Comparison of ENCODE assay signal across 18 cellular contexts in genomic region chr5:103889500-103890209, GRCh38.
DNase-seq lines count a peak whose midpoint lies in the region; ATAC-seq, FAIRE-seq and TF ChIP-seq lines count a peak whose summit lies in the region.
"Had no signal": no experiment of that assay in that cellular context is flagged by ENCODE, and none has a peak within 500 bp of the region (broad histone marks: within the 10 kb centered on the region; RNA-seq: fewer than 3 reads in every experiment).

No MANE protein-coding gene starts in this region.

- no TSS peak for BruUV-seq in GM12878 (replicated peaks; lab: Mats Ljungman, UMichigan)

- FAIRE-seq in GM12878 (lab: Jason Lieb, UNC): no peak
- FAIRE-seq: urothelium cell line had no signal

- WGBS in GM12878 (ENCODE audit: insufficient coverage, insufficient replicate concordance, low lambda C conversion rate, missing lambda C conversion rate): 5% methylated on average over 2 of the region's 2 CpGs
- 56 to 70% methylated on average over 2 of the region's 2 CpGs for WGBS in heart right ventricle, 2 donors

- H3K4me3 ChIP-seq in GM12878 (no peak overlapping the region), heart right ventricle (no peak overlapping the region)
- H3K4me3 ChIP-seq: cardiac muscle cell, gastroesophageal sphincter, MG63 had no signal

- H2AFZ ChIP-seq in GM12878 (ENCODE audit: control insufficient read depth, low read depth, low read length): no peak overlapping the region

- H3K27me3 ChIP-seq in GM12878 (replicated peaks in 1 of 2; ENCODE audit: control insufficient read depth in 2 of 2, insufficient read depth in 2 of 2, low read length in 1 of 2) (no peaks in the 10 kb centered on the region), heart right ventricle (no peaks in the 10 kb centered on the region)
- H3K27me3 ChIP-seq: cardiac muscle cell, gastroesophageal sphincter, MG63 had no signal

- no peak for TF ChIP-seq RAD21 in GM12878 (IDR thresholded peaks at IDR 0.05; ENCODE audit: insufficient read depth, low read depth, low read length)

- no peaks in the 10 kb centered on the region for H3K9me3 ChIP-seq in GM12878 (replicated peaks; ENCODE audit: control insufficient read depth, insufficient read depth, low read length)
- H3K9me3 ChIP-seq in heart right ventricle: no peaks in the 10 kb centered on the region
- H3K9me3 ChIP-seq: gastroesophageal sphincter, MG63 had no signal

- H3K27ac ChIP-seq in GM12878 (ENCODE audit: control insufficient read depth, insufficient read depth) (no peak overlapping the region), heart right ventricle (no peak overlapping the region)
- H3K27ac ChIP-seq: cardiac muscle cell, gastroesophageal sphincter had no signal

- no peak overlapping the region for H3K9ac ChIP-seq in GM12878 (ENCODE audit: control insufficient read depth, insufficient read depth, low read length)

- H4K20me1 ChIP-seq in GM12878 (ENCODE audit: control insufficient read depth, insufficient read depth): no peaks in the 10 kb centered on the region

- intact Hi-C loops in GM12878 (cut with micrococcal nuclease; ENCODE audit: unreplicated experiment): no loop called here
- intact Hi-C loops in heart right ventricle (cut with DNase I): no loop called here

- TF ChIP-seq CTCF in GM12878 (IDR thresholded peaks at IDR 0.05 in 2 of 3, conservative IDR thresholded peaks at IDR 0.05 in 1 of 3; ENCODE audit: control insufficient read depth in 2 of 3, extremely low read depth in 1 of 3, insufficient read depth in 1 of 3, low read depth in 3 of 3, low read length in 3 of 3) (no peak), heart right ventricle (IDR thresholded peaks at IDR 0.05) (no peak)

- no peak for TF ChIP-seq EP300 in GM12878 (IDR thresholded peaks at IDR 0.05; ENCODE audit: borderline replicate concordance in 1 of 2, control insufficient read depth in 1 of 2, low read depth in 2 of 2, low read length in 2 of 2)

- ATAC-seq in GM19463 (IDR thresholded peaks at IDR 0.05; ENCODE audit: unreplicated experiment) (peak; percentile 83), HG03039 (IDR thresholded peaks at IDR 0.05; ENCODE audit: unreplicated experiment) (peak; percentile 65), GM12878 (peak; percentile 98), heart right ventricle (no peak)
- ATAC-seq: gastroesophageal sphincter; stimulated activated naive B cell treated with anti-CD40 and anti-IgM and Interleukin-4, amounts not matched to agents 10 μg/mL and 1 μg/mL and 100 μg/mL, for 72 hours had no signal

- no peak overlapping the region for H3K4me2 ChIP-seq in GM12878 (ENCODE audit: control insufficient read depth, insufficient read depth)

- TF ChIP-seq POLR2A in GM12878 (IDR thresholded peaks at IDR 0.05; ENCODE audit: low read depth, low read length): no peak

- CTCF ChIA-PET in GM12878 (lab: Yijun Ruan, JAX): interaction anchor here (0.7 to 2.0 kb wide), 11 partner anchors 9 to 398 kb away, joined by 3 to 7 read pairs (median 3); no protein-coding TSS in a partner anchor

- no peaks in the 10 kb centered on the region for H3K79me2 ChIP-seq in GM12878 (ENCODE audit: control insufficient read depth, insufficient read depth, low read length)

- DNase-seq in ELR (ENCODE audit: low read depth) (peak; percentile 16), GM12878 (ENCODE audit: low read depth, low spot score) (peak; percentile 9), mucosa of gallbladder (ENCODE audit: low spot score) (no peak), heart right ventricle (no peak)
- no peak for DNase-seq in stimulated activated CD4-positive, alpha-beta T cell treated with anti-CD3 and anti-CD28 coated beads, Interleukin-4, amount 100 ng/mL, for 24 hours
- no peak for DNase-seq in activated naive CD4-positive, alpha-beta T cell treated with Interleukin-2 at 50 U/mL for 16 hours
- DNase-seq: activated naive CD8-positive, alpha-beta T cell treated with anti-CD3 and anti-CD28 coated beads for 36 hours; activated T-cell treated with anti-CD3 and anti-CD28 coated beads for 4 hours; GF-D8; MG63; NCI-H1930; NCI-H526 treated with DMSO at 0.1 percent for 48 hours; stimulated activated naive B cell treated with anti-CD40 and anti-IgM and Interleukin-4, amounts not matched to agents 10 μg/mL and 1 μg/mL and 100 μg/mL, for 72 hours had no signal

- in situ Hi-C loops in GM12878 (cut with MboI): no loop called here

- POLR2A ChIA-PET in GM12878 (lab: Charles Lee): interaction anchor here (1.2 to 1.6 kb wide), 3 partner anchors 20 to 39 kb away, joined by 3 to 4 read pairs (median 4); no protein-coding TSS in a partner anchor

- RAD21 ChIA-PET in GM12878 (lab: Charles Lee; ENCODE audit: unreplicated experiment): interaction anchor here (0.8 to 4.8 kb wide), 12 partner anchors 7 to 113 kb away, joined by 3 to 53 read pairs (median 3); no protein-coding TSS in a partner anchor

- SMC1A ChIA-PET in GM12878 (lab: Charles Lee; ENCODE audit: uncharacterized antibody, unreplicated experiment): interaction anchor here (0.7 to 6.2 kb wide), 15 partner anchors 7 to 336 kb away, joined by 3 to 63 read pairs (median 4); no protein-coding TSS in a partner anchor

- no peaks in the 10 kb centered on the region for H3K4me1 ChIP-seq in GM12878 (ENCODE audit: control insufficient read depth, insufficient read depth, low read length)
- no peaks in the 10 kb centered on the region for H3K4me1 ChIP-seq in heart right ventricle
- H3K4me1 ChIP-seq: gastroesophageal sphincter had no signal

- H3K36me3 ChIP-seq in GM12878 (ENCODE audit: control insufficient read depth in 2 of 2, insufficient read depth in 2 of 2, low read length in 1 of 2) (no peaks in the 10 kb centered on the region), heart right ventricle (no peaks in the 10 kb centered on the region)
- H3K36me3 ChIP-seq: cardiac muscle cell, gastroesophageal sphincter, MG63 had no signal

TF ChIP-seq in GM12878, 131 proteins besides CTCF, POLR2A, EP300 and RAD21 (continues in another document):
- TF ChIP-seq USF2 (IDR thresholded peaks at IDR 0.05; ENCODE audit: borderline replicate concordance, low read depth, low read length): no peak
- no peak for TF ChIP-seq SIN3A (IDR thresholded peaks at IDR 0.05; ENCODE audit: low read depth, low read length)
- TF ChIP-seq TCF12 (IDR thresholded peaks at IDR 0.05; ENCODE audit: low read depth, low read length): no peak
- TF ChIP-seq GATAD2B (conservative IDR thresholded peaks at IDR 0.05; ENCODE audit: low read depth): no peak
- no peak for TF ChIP-seq STAT3 (IDR thresholded peaks at IDR 0.05; ENCODE audit: low read depth, low read length)
- peak; percentile 56 for TF ChIP-seq MEF2B (IDR thresholded peaks at IDR 0.05; ENCODE audit: partially characterized antibody, poor library complexity, severe bottlenecking)
- TF ChIP-seq MEF2A (IDR thresholded peaks at IDR 0.05; ENCODE audit: insufficient read depth, low read depth, low read length): peak; percentile 73
- no peak for TF ChIP-seq YBX1 (IDR thresholded peaks at IDR 0.05)
- no peak for TF ChIP-seq HDGF (IDR thresholded peaks at IDR 0.05)
- TF ChIP-seq RFX5 (IDR thresholded peaks at IDR 0.05; ENCODE audit: low read depth, low read length): no peak
- peak; percentile 9; the same call in 1 of the 2 replicates for TF ChIP-seq RUNX3 (IDR thresholded peaks at IDR 0.05; ENCODE audit: low read length)
- no peak for TF ChIP-seq RCOR1 (conservative IDR thresholded peaks at IDR 0.05; ENCODE audit: low read depth, low read length)
- no peak for TF ChIP-seq E4F1 (IDR thresholded peaks at IDR 0.05; ENCODE audit: borderline replicate concordance, partially characterized antibody)
- no peak for TF ChIP-seq TAF1 (IDR thresholded peaks at IDR 0.05; ENCODE audit: borderline replicate concordance, low read depth, low read length)
- no peak for TF ChIP-seq NBN (IDR thresholded peaks at IDR 0.05)
- TF ChIP-seq FOS (IDR thresholded peaks at IDR 0.05; ENCODE audit: borderline replicate concordance, extremely low read depth, insufficient read length): no peak
- no peak for TF ChIP-seq SPI1 (IDR thresholded peaks at IDR 0.05; ENCODE audit: borderline replicate concordance, insufficient read depth, low read depth, low read length)
- no peak for TF ChIP-seq ZZZ3 (IDR thresholded peaks at IDR 0.05; ENCODE audit: control insufficient read depth, insufficient read length, low read depth)
- TF ChIP-seq HCFC1 (IDR thresholded peaks at IDR 0.05; ENCODE audit: low read length): no peak
- 0 out of 2 replicates have a peak, but pooled peaks have one; percentile 16 for TF ChIP-seq BCL11A (IDR thresholded peaks at IDR 0.05; ENCODE audit: low read depth, low read length)

Comparison
In these comparisons a context has a peak if more than half of its experiments do, and no peak if none do; other contexts are left out.
1. DNase-seq: peak in ELR (single experiment) and GM12878 (single experiment); none in mucosa of gallbladder (single experiment), stimulated activated CD4-positive, alpha-beta T cell treated with anti-CD3 and anti-CD28 coated beads, Interleukin-4, amount 100 ng/mL, for 24 hours (single experiment), activated naive CD4-positive, alpha-beta T cell treated with Interleukin-2 at 50 U/mL for 16 hours (single experiment) and heart right ventricle (0 of 2).
2. ATAC-seq: peak in GM19463 (single experiment), HG03039 (single experiment) and GM12878 (single experiment); none in heart right ventricle (0 of 8).